In the genomic region with DNA sequence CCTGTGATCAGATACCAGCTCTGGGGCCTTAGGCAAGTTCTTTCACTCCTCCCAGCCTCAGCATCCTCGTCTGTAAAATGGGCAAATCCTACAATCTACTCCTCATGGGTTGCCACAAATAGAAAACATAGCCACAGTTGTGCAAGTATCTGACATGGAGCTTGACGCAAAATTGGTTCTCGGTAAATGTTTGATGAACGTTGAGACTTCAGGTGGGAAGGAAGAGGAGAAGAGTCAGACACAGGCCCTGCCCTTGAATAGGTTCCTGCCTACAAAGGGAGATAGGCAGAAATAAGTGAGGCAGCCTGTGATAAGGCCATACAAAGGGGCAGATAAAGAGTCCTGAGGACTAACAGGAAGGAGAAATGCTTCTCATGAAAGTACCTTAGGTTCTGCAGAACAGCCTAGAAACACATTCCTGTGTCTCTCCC, we compare ENCODE assay signal across 1 cellular context.
TF ChIP-seq lines count a peak whose summit lies in the region.

No MANE protein-coding gene starts in this region.

TF ChIP-seq in K562, 482 proteins besides CTCF, POLR2A, EP300 and RAD21 (continued from another document):
- TF ChIP-seq CBX3 (IDR thresholded peaks at IDR 0.05; ENCODE audit: borderline replicate concordance in 1 of 2, low read length in 2 of 2) (0 out of 3 replicates have a peak, but pooled peaks of 1 of the 2 experiments have one; percentile 52), CREM (IDR thresholded peaks at IDR 0.05; ENCODE audit: low read depth) (no peak), ZNF655 (CRISPR knock-in tag; IDR thresholded peaks at IDR 0.05) (no peak), BRF1 (IDR thresholded peaks at IDR 0.05; ENCODE audit: borderline replicate concordance, extremely low read depth, insufficient read length) (no peak), FOXA1 (IDR thresholded peaks at IDR 0.05; ENCODE audit: borderline replicate concordance) (no peak), TAF9B (IDR thresholded peaks at IDR 0.05; ENCODE audit: partially characterized antibody) (no peak), ZNF347 (CRISPR knock-in tag; IDR thresholded peaks at IDR 0.05; ENCODE audit: low read depth) (no peak), ZEB2 (IDR thresholded peaks at IDR 0.05) (peak; percentile 65), PURB (CRISPR knock-in tag; IDR thresholded peaks at IDR 0.05; ENCODE audit: low read depth) (no peak), PKNOX1 (IDR thresholded peaks at IDR 0.05) (no peak), ATF2 (CRISPR knock-in tag; IDR thresholded peaks at IDR 0.05) (no peak), ZNF445 (CRISPR knock-in tag; IDR thresholded peaks at IDR 0.05; ENCODE audit: low read depth) (no peak), BCOR (IDR thresholded peaks at IDR 0.05) (peak; percentile 99), RBM17 (IDR thresholded peaks at IDR 0.05; ENCODE audit: borderline replicate concordance, low read depth, low read length) (no peak), TFAM (CRISPR knock-in tag; conservative IDR thresholded peaks at IDR 0.05) (no peak), ZKSCAN8 (CRISPR knock-in tag; IDR thresholded peaks at IDR 0.05) (no peak), CBFA2T3 (IDR thresholded peaks at IDR 0.05) (peak; percentile 91), SAP30 (IDR thresholded peaks at IDR 0.05; ENCODE audit: borderline replicate concordance, insufficient read depth, low read depth, low read length, poor library complexity, severe bottlenecking) (no peak), TCF3 (CRISPR knock-in tag; IDR thresholded peaks at IDR 0.05) (peak; percentile 82), STAT5A (IDR thresholded peaks at IDR 0.05; ENCODE audit: borderline replicate concordance, low read length) (peak; percentile 19; the same call in 1 of the 2 replicates), SMAD2 (IDR thresholded peaks at IDR 0.05; ENCODE audit: low read depth, low read length) (no peak), ELF2 (CRISPR knock-in tag; IDR thresholded peaks at IDR 0.05) (no peak), CREB1 (IDR thresholded peaks at IDR 0.05) (no peak), CREB1 (CRISPR knock-in tag; IDR thresholded peaks at IDR 0.05) (no peak), ZBTB8A (IDR thresholded peaks at IDR 0.05; ENCODE audit: partially characterized antibody) (no peak), SRSF7 (optimal IDR thresholded peaks at IDR 0.05; ENCODE audit: low read depth, low read length) (no peak), CEBPB (tag; IDR thresholded peaks at IDR 0.05) (peak; percentile 75), TAF1 (IDR thresholded peaks at IDR 0.05; ENCODE audit: control insufficient read depth, extremely low read depth, insufficient read depth, low read length, severe bottlenecking) (no peak), RBM14 (IDR thresholded peaks at IDR 0.05; ENCODE audit: borderline replicate concordance, insufficient read depth, low read depth, low read length) (no peak), ARID1B (IDR thresholded peaks at IDR 0.05) (peak; percentile 89), SIN3B (IDR thresholded peaks at IDR 0.05; ENCODE audit: low read depth) (no peak), SIX5 (IDR thresholded peaks at IDR 0.05; ENCODE audit: borderline replicate concordance in 1 of 2, insufficient read depth in 1 of 2, low read depth in 1 of 2, low read length in 2 of 2) (no peak), KAT2B (IDR thresholded peaks at IDR 0.05; ENCODE audit: low read depth, low read length) (no peak), TRIM24 (IDR thresholded peaks at IDR 0.05) (peak in 1 of 2 experiments; percentile 37; a peak in 2 of 4 replicates), GATAD2B (IDR thresholded peaks at IDR 0.05; ENCODE audit: borderline replicate concordance) (no peak), ZBTB34 (CRISPR knock-in tag; IDR thresholded peaks at IDR 0.05) (no peak), SNAPC5 (CRISPR knock-in tag; IDR thresholded peaks at IDR 0.05) (no peak), JUND (IDR thresholded peaks at IDR 0.05; ENCODE audit: borderline replicate concordance, low read depth, low read length) (peak; percentile 17; the same call in 1 of the 2 replicates), JUND (tag; IDR thresholded peaks at IDR 0.05; ENCODE audit: borderline replicate concordance, low read depth, low read length) (peak; percentile 69; the same call in 1 of the 3 replicates), ZNF507 (tag; conservative IDR thresholded peaks at IDR 0.05) (no peak), ZNF707 (CRISPR knock-in tag; conservative IDR thresholded peaks at IDR 0.05) (no peak), MED1 (CRISPR knock-in tag; IDR thresholded peaks at IDR 0.05; ENCODE audit: borderline replicate concordance) (no peak), BHLHE40 (IDR thresholded peaks at IDR 0.05; ENCODE audit: low read length) (no peak), KDM4B (IDR thresholded peaks at IDR 0.05; ENCODE audit: borderline replicate concordance in 2 of 2, low read depth in 1 of 2) (no peak)
- TF ChIP-seq, protein P1, sequence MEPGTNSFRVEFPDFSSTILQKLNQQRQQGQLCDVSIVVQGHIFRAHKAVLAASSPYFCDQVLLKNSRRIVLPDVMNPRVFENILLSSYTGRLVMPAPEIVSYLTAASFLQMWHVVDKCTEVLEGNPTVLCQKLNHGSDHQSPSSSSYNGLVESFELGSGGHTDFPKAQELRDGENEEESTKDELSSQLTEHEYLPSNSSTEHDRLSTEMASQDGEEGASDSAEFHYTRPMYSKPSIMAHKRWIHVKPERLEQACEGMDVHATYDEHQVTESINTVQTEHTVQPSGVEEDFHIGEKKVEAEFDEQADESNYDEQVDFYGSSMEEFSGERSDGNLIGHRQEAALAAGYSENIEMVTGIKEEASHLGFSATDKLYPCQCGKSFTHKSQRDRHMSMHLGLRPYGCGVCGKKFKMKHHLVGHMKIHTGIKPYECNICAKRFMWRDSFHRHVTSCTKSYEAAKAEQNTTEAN (CRISPR knock-in tag; IDR thresholded peaks at IDR 0.05), result no peak
- TF ChIP-seq, protein P2, sequence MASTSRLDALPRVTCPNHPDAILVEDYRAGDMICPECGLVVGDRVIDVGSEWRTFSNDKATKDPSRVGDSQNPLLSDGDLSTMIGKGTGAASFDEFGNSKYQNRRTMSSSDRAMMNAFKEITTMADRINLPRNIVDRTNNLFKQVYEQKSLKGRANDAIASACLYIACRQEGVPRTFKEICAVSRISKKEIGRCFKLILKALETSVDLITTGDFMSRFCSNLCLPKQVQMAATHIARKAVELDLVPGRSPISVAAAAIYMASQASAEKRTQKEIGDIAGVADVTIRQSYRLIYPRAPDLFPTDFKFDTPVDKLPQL (IDR thresholded peaks at IDR 0.05; ENCODE audit: extremely low read depth, insufficient read length), result no peak
- TF ChIP-seq, protein P3, sequence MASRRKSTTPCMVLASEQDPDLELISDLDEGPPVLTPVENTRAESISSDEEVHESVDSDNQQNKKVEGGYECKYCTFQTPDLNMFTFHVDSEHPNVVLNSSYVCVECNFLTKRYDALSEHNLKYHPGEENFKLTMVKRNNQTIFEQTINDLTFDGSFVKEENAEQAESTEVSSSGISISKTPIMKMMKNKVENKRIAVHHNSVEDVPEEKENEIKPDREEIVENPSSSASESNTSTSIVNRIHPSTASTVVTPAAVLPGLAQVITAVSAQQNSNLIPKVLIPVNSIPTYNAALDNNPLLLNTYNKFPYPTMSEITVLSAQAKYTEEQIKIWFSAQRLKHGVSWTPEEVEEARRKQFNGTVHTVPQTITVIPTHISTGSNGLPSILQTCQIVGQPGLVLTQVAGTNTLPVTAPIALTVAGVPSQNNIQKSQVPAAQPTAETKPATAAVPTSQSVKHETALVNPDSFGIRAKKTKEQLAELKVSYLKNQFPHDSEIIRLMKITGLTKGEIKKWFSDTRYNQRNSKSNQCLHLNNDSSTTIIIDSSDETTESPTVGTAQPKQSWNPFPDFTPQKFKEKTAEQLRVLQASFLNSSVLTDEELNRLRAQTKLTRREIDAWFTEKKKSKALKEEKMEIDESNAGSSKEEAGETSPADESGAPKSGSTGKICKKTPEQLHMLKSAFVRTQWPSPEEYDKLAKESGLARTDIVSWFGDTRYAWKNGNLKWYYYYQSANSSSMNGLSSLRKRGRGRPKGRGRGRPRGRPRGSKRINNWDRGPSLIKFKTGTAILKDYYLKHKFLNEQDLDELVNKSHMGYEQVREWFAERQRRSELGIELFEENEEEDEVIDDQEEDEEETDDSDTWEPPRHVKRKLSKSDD (conservative IDR thresholded peaks at IDR 0.05; ENCODE audit: low read length), result no peak
- TF ChIP-seq, protein P4, sequence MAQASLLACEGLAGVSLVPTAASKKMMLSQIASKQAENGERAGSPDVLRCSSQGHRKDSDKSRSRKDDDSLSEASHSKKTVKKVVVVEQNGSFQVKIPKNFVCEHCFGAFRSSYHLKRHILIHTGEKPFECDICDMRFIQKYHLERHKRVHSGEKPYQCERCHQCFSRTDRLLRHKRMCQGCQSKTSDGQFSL (CRISPR knock-in tag; IDR thresholded peaks at IDR 0.05), result no peak
- TF ChIP-seq, protein P4 (tag; IDR thresholded peaks at IDR 0.05), result no peak
- TF ChIP-seq, protein P5, sequence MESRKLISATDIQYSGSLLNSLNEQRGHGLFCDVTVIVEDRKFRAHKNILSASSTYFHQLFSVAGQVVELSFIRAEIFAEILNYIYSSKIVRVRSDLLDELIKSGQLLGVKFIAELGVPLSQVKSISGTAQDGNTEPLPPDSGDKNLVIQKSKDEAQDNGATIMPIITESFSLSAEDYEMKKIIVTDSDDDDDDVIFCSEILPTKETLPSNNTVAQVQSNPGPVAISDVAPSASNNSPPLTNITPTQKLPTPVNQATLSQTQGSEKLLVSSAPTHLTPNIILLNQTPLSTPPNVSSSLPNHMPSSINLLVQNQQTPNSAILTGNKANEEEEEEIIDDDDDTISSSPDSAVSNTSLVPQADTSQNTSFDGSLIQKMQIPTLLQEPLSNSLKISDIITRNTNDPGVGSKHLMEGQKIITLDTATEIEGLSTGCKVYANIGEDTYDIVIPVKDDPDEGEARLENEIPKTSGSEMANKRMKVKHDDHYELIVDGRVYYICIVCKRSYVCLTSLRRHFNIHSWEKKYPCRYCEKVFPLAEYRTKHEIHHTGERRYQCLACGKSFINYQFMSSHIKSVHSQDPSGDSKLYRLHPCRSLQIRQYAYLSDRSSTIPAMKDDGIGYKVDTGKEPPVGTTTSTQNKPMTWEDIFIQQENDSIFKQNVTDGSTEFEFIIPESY (CRISPR knock-in tag; IDR thresholded peaks at IDR 0.05), result no peak
- TF ChIP-seq, protein P6, sequence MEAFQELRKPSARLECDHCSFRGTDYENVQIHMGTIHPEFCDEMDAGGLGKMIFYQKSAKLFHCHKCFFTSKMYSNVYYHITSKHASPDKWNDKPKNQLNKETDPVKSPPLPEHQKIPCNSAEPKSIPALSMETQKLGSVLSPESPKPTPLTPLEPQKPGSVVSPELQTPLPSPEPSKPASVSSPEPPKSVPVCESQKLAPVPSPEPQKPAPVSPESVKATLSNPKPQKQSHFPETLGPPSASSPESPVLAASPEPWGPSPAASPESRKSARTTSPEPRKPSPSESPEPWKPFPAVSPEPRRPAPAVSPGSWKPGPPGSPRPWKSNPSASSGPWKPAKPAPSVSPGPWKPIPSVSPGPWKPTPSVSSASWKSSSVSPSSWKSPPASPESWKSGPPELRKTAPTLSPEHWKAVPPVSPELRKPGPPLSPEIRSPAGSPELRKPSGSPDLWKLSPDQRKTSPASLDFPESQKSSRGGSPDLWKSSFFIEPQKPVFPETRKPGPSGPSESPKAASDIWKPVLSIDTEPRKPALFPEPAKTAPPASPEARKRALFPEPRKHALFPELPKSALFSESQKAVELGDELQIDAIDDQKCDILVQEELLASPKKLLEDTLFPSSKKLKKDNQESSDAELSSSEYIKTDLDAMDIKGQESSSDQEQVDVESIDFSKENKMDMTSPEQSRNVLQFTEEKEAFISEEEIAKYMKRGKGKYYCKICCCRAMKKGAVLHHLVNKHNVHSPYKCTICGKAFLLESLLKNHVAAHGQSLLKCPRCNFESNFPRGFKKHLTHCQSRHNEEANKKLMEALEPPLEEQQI (IDR thresholded peaks at IDR 0.05), result no peak
